ENCODE assay signal across 10 cellular contexts in genomic region chr15:85316244-85316934, GRCh38.
DNase-seq lines count a peak whose midpoint lies in the region; ATAC-seq and TF ChIP-seq lines count a peak whose summit lies in the region.
"Had no signal": no experiment of that assay in that cellular context is flagged by ENCODE, and none has a peak within 500 bp of the region (broad histone marks: within the 10 kb centered on the region; RNA-seq: fewer than 3 reads in every experiment).

No MANE protein-coding gene starts in this region.

- no peaks in the 10 kb centered on the region for H3K9me3 ChIP-seq in CD4-positive, alpha-beta memory T cell (ENCODE audit: control insufficient read depth in 1 of 2, low read length in 2 of 2)
- H3K9me3 ChIP-seq in left lung = no peaks in the 10 kb centered on the region

- H3K4me3 ChIP-seq in CD4-positive, alpha-beta memory T cell (ENCODE audit: low read length in 2 of 2) = no peak overlapping the region
- H3K4me3 ChIP-seq in Jurkat, Clone E6-1 (ENCODE audit: low read length) = no peak overlapping the region
- no peak overlapping the region for H3K4me3 ChIP-seq in left lung

- H3K27me3 Mint-ChIP-seq in CD4-positive, alpha-beta memory T cell = no peaks in the 10 kb centered on the region
- no peaks in the 10 kb centered on the region for H3K27me3 Mint-ChIP-seq in activated naive CD8-positive, alpha-beta T cell treated with anti-CD3 and anti-CD28 coated beads for 36 hours
- no peaks in the 10 kb centered on the region for H3K27me3 Mint-ChIP-seq in naive thymus-derived CD8-positive, alpha-beta T cell

- H3K4me1 ChIP-seq in CD4-positive, alpha-beta memory T cell (ENCODE audit: insufficient read depth, low read length) = peaks cover 42% of the 10 kb centered on the region
- H3K4me1 ChIP-seq in left lung = peaks cover 0 to 10% of the 10 kb centered on the region in 2 donors

- peaks cover 0 to 2% (median 0%) of the 10 kb centered on the region in 8 donors for H3K9me3 Mint-ChIP-seq in CD4-positive, alpha-beta memory T cell
- peaks cover 8% of the 10 kb centered on the region for H3K9me3 Mint-ChIP-seq in activated naive CD8-positive, alpha-beta T cell treated with anti-CD3 and anti-CD28 coated beads for 36 hours
- peaks cover 0 to 2% (median 0%) of the 10 kb centered on the region in 9 donors for H3K9me3 Mint-ChIP-seq in naive thymus-derived CD8-positive, alpha-beta T cell

- peak overlapping the region; percentile 44 for H3K27ac ChIP-seq in CD4-positive, alpha-beta memory T cell (ENCODE audit: low read depth, low read length)
- no peak overlapping the region for H3K27ac ChIP-seq in left lung

- intact Hi-C loops in CD4-positive, alpha-beta memory T cell (cut with micrococcal nuclease) = loop anchor here (1.0 to 10.0 kb wide), 4 partner anchors 15 to 388 kb away; partner anchors contain the start of gene AKAP13
- intact Hi-C loops in left lung (cut with DNase I) = no loop called here

- H3K4me3 Mint-ChIP-seq in CD4-positive, alpha-beta memory T cell = peak overlapping the region; percentile 21 to 74 (median 60)
- peak overlapping the region; percentile 53 for H3K4me3 Mint-ChIP-seq in activated naive CD8-positive, alpha-beta T cell treated with anti-CD3 and anti-CD28 coated beads for 36 hours
- H3K4me3 Mint-ChIP-seq in naive thymus-derived CD8-positive, alpha-beta T cell = peak overlapping the region; percentile 37 to 77 (median 67)

- H3K27me3 ChIP-seq in CD4-positive, alpha-beta memory T cell (ENCODE audit: insufficient read depth, low read length) = no peaks in the 10 kb centered on the region
- H3K27me3 ChIP-seq in left lung = no peaks in the 10 kb centered on the region

- ATAC-seq in naive thymus-derived CD8-positive, alpha-beta T cell = peak; percentile 89 to 94
- ATAC-seq in left lung (no peak), GM18873 (IDR thresholded peaks at IDR 0.05; ENCODE audit: low FRiP score, unreplicated experiment) (no peak)

- CTCF ChIA-PET in CD4-positive, alpha-beta memory T cell (lab: Charles Lee; ENCODE audit: partially characterized antibody) = interaction anchor here (1.3 to 6.9 kb wide), 6 partner anchors 9 to 96 kb away, joined by 4 to 59 read pairs (median 6); partner anchors contain the start of gene AKAP13

- peak overlapping the region; percentile 26 to 93 (median 88) for H3K27ac Mint-ChIP-seq in CD4-positive, alpha-beta memory T cell
- peak overlapping the region; percentile 86 for H3K27ac Mint-ChIP-seq in activated naive CD8-positive, alpha-beta T cell treated with anti-CD3 and anti-CD28 coated beads for 36 hours
- H3K27ac Mint-ChIP-seq in naive thymus-derived CD8-positive, alpha-beta T cell = peak overlapping the region; percentile 35 to 90 (median 84)

- peaks cover 34 to 50% (median 43%) of the 10 kb centered on the region in 4 donors for H3K4me1 Mint-ChIP-seq in CD4-positive, alpha-beta memory T cell
- H3K4me1 Mint-ChIP-seq in activated naive CD8-positive, alpha-beta T cell treated with anti-CD3 and anti-CD28 coated beads for 36 hours = peaks cover 68% of the 10 kb centered on the region
- H3K4me1 Mint-ChIP-seq in naive thymus-derived CD8-positive, alpha-beta T cell = peaks cover 13 to 60% (median 36%) of the 10 kb centered on the region in 4 donors

- POLR2A ChIA-PET in CD4-positive, alpha-beta memory T cell (lab: Charles Lee; ENCODE audit: partially characterized antibody) = interaction anchor here (0.7 to 4.7 kb wide), 5 partner anchors 11 to 387 kb away, joined by 3 to 63 read pairs (median 3); partner anchors contain the start of gene AKAP13
- POLR2A ChIA-PET in naive thymus-derived CD8-positive, alpha-beta T cell (lab: Charles Lee) = interaction anchor here (0.6 to 2.1 kb wide), 4 partner anchors 11 to 73 kb away, joined by 3 to 13 read pairs (median 3); partner anchors contain the start of gene AKAP13

- H3K36me3 ChIP-seq in CD4-positive, alpha-beta memory T cell (ENCODE audit: insufficient read depth, low read length) = no peaks in the 10 kb centered on the region
- no peaks in the 10 kb centered on the region for H3K36me3 ChIP-seq in left lung

- no peaks in the 10 kb centered on the region for H3K36me3 Mint-ChIP-seq in CD4-positive, alpha-beta memory T cell
- no peaks in the 10 kb centered on the region for H3K36me3 Mint-ChIP-seq in activated naive CD8-positive, alpha-beta T cell treated with anti-CD3 and anti-CD28 coated beads for 36 hours
- H3K36me3 Mint-ChIP-seq in naive thymus-derived CD8-positive, alpha-beta T cell = no peaks in the 10 kb centered on the region

- DNase-seq in CD4-positive, alpha-beta memory T cell = peak; percentile 25 to 47 (median 37)
- peak; percentile 66 for DNase-seq in Jurkat, Clone E6-1 (ENCODE audit: low read depth, low spot score)
- DNase-seq in activated naive CD8-positive, alpha-beta T cell treated with anti-CD3 and anti-CD28 coated beads for 36 hours = peak; percentile 31
- DNase-seq in naive thymus-derived CD8-positive, alpha-beta T cell = peak in 5 of 10 donors; percentile 14 to 39 (median 25)
- DNase-seq in left lung (no peak), NCI-H2171 treated with DMSO at 0.1 percent for 48 hours (lab: John Stamatoyannopoulos, UW) (no peak)
- no peak for DNase-seq in stimulated activated CD4-positive, alpha-beta T cell treated with anti-CD3 and anti-CD28 coated beads, Interleukin-12 subunit alpha, Interleukin-12 subunit beta, amount 100 ng/mL, for 4 hours
- DNase-seq: kidney, NCI-H526 treated with DMSO at 0.1 percent for 48 hours had no signal

- TF ChIP-seq CTCF in left lung (IDR thresholded peaks at IDR 0.05) = no peak

Comparison
In these comparisons a context has a peak if more than half of its experiments do, and no peak if none do; other contexts are left out.
1. DNase-seq: peak in CD4-positive, alpha-beta memory T cell (5 of 5), Jurkat, Clone E6-1 (single experiment) and activated naive CD8-positive, alpha-beta T cell treated with anti-CD3 and anti-CD28 coated beads for 36 hours (single experiment); none in left lung (0 of 2), NCI-H2171 treated with DMSO at 0.1 percent for 48 hours (single experiment) and stimulated activated CD4-positive, alpha-beta T cell treated with anti-CD3 and anti-CD28 coated beads, Interleukin-12 subunit alpha, Interleukin-12 subunit beta, amount 100 ng/mL, for 4 hours (single experiment).
2. ATAC-seq: peak in naive thymus-derived CD8-positive, alpha-beta T cell (2 of 2); none in left lung (single experiment) and GM18873 (single experiment).
3. Peak in every context shown above with its lines, with median percentiles within 50 percentile points of each other: H3K27ac Mint-ChIP-seq and H3K4me3 Mint-ChIP-seq.